Comparison of ENCODE assay signal across 8 cellular contexts in genomic region chr22:37018815-37019308, GRCh38. TPM values are rescaled to one million over a fixed set of nuclear protein-coding genes. Genes with fewer than 3 reads are reported as not detected.
DNase-seq lines count a peak whose midpoint lies in the region; ATAC-seq, FAIRE-seq and TF ChIP-seq lines count a peak whose summit lies in the region.

No MANE protein-coding gene starts in this region.

- H3K36me3 ChIP-seq in pancreas: no peaks in the 10 kb centered on the region

- peak overlapping the region; percentile 88 to 97 (median 94) for H3K4me3 ChIP-seq in pancreas

- H3K4me3 Mint-ChIP-seq in activated CD4-positive, alpha-beta T cell treated with anti-CD3 and anti-CD28 coated beads, Interleukin-2, amount 10 ng/mL, durations not matched to agents 7 days and 5 days: peak overlapping the region; percentile 71
- peak overlapping the region; percentile 77 for H3K4me3 Mint-ChIP-seq in activated naive CD8-positive, alpha-beta T cell

- H3K9me3 ChIP-seq in pancreas: no peaks in the 10 kb centered on the region

- DNase-seq in activated CD4-positive, alpha-beta T cell treated with anti-CD3 and anti-CD28 coated beads, Interleukin-2, amount 10 ng/mL, durations not matched to agents 7 days and 5 days: no peak
- no peak for DNase-seq in activated CD4-positive, alpha-beta T cell treated with anti-CD3 and anti-CD28 coated beads, Interleukin-2, amount 50 U/mL, for 48 hours
- DNase-seq in HTR-8/SVneo (ENCODE audit: insufficient read length, low spot score) (peak; percentile 41), cardiac septum (ENCODE audit: low spot score) (peak; percentile 81), pancreas (peak in 5 of 6 donors; percentile 55 to 87 (median 66)), NCI-H187 (lab: John Stamatoyannopoulos, UW) (no peak)

- ATAC-seq in pancreas: peak; percentile 18 to 52 (median 28)
- ATAC-seq in GM21367 (IDR thresholded peaks at IDR 0.05; ENCODE audit: unreplicated experiment): no peak

- H3K36me3 Mint-ChIP-seq in activated CD4-positive, alpha-beta T cell treated with anti-CD3 and anti-CD28 coated beads, Interleukin-2, amount 10 ng/mL, durations not matched to agents 7 days and 5 days (ENCODE audit: low read depth): no peaks in the 10 kb centered on the region
- no peaks in the 10 kb centered on the region for H3K36me3 Mint-ChIP-seq in activated naive CD8-positive, alpha-beta T cell

- H3K27ac ChIP-seq in pancreas: peak overlapping the region; percentile 76 to 90 (median 88)

- intact Hi-C loops in cardiac septum (cut with DNase I): no loop called here
- intact Hi-C loops in pancreas (cut with DNase I): no loop called here

- FAIRE-seq in HTR-8/SVneo (lab: Jason Lieb, UNC): no peak
- no peak for FAIRE-seq in pancreas (lab: Jason Lieb, UNC)

- H3K9me3 Mint-ChIP-seq in activated CD4-positive, alpha-beta T cell treated with anti-CD3 and anti-CD28 coated beads, Interleukin-2, amount 10 ng/mL, durations not matched to agents 7 days and 5 days: no peaks in the 10 kb centered on the region
- H3K9me3 Mint-ChIP-seq in activated naive CD8-positive, alpha-beta T cell (ENCODE audit: low read depth): no peaks in the 10 kb centered on the region

- 0% methylated on average over 28 to 35 of the region's 35 CpGs for WGBS in pancreas, 2 donors

- no peak for TF ChIP-seq CTCF in pancreas (IDR thresholded peaks at IDR 0.05)

- H3K4me1 ChIP-seq in pancreas: peaks cover 20 to 48% (median 24%) of the 10 kb centered on the region in 3 donors

- CTCF ChIA-PET in activated CD4-positive, alpha-beta T cell treated with anti-CD3 and anti-CD28 coated beads, Interleukin-2, amount 10 ng/mL, durations not matched to agents 7 days and 5 days (lab: Charles Lee): interaction anchor here (0.7 to 1.6 kb wide), 7 partner anchors 13 to 181 kb away, joined by 3 to 6 read pairs (median 3); no protein-coding TSS in a partner anchor

- H3K27me3 ChIP-seq in pancreas: no peaks in the 10 kb centered on the region

- POLR2A ChIA-PET in activated CD4-positive, alpha-beta T cell treated with anti-CD3 and anti-CD28 coated beads, Interleukin-2, amount 10 ng/mL, durations not matched to agents 7 days and 5 days (lab: Charles Lee): no interaction called here

- peaks cover 16% of the 10 kb centered on the region for H3K4me1 Mint-ChIP-seq in activated CD4-positive, alpha-beta T cell treated with anti-CD3 and anti-CD28 coated beads, Interleukin-2, amount 10 ng/mL, durations not matched to agents 7 days and 5 days
- peaks cover 2% of the 10 kb centered on the region for H3K4me1 Mint-ChIP-seq in activated naive CD8-positive, alpha-beta T cell (ENCODE audit: low read depth)

- peak overlapping the region; percentile 83 for H3K27ac Mint-ChIP-seq in activated CD4-positive, alpha-beta T cell treated with anti-CD3 and anti-CD28 coated beads, Interleukin-2, amount 10 ng/mL, durations not matched to agents 7 days and 5 days
- no peak overlapping the region for H3K27ac Mint-ChIP-seq in activated naive CD8-positive, alpha-beta T cell

- H3K27me3 Mint-ChIP-seq in activated CD4-positive, alpha-beta T cell treated with anti-CD3 and anti-CD28 coated beads, Interleukin-2, amount 10 ng/mL, durations not matched to agents 7 days and 5 days: peaks cover 4% of the 10 kb centered on the region
- peaks cover 7% of the 10 kb centered on the region for H3K27me3 Mint-ChIP-seq in activated naive CD8-positive, alpha-beta T cell

RNA-seq across cellular contexts. Expression of gene TST, which starts 0.4 kb away (rescaled TPM):
- 1 to 10 TPM; 2.4 to 3.4 TPM for total RNA-seq in activated CD4-positive, alpha-beta T cell treated with anti-CD3 and anti-CD28 coated beads, Interleukin-2, amount 10 ng/mL, durations not matched to agents 7 days and 5 days
- 29.7 TPM for total RNA-seq in cardiac septum
- total RNA-seq in pancreas: 10 to 100 TPM; 22.9 to 45.7 (median 35.4) TPM
- polyA plus RNA-seq in pancreas: 10 to 100 TPM; 51.5 to 52.3 TPM

RNA-seq across cellular contexts. Expression of gene MPST, which starts 0.7 kb away (rescaled TPM):
- 10 to 100 TPM; 15.6 to 18.8 TPM for total RNA-seq in activated CD4-positive, alpha-beta T cell treated with anti-CD3 and anti-CD28 coated beads, Interleukin-2, amount 10 ng/mL, durations not matched to agents 7 days and 5 days
- 33.5 TPM for total RNA-seq in cardiac septum
- 10 to 100 TPM; 46.4 to 77.2 (median 50.9) TPM for total RNA-seq in pancreas
- 100 to 1,000 TPM in 1 of 2 donors, 10 to 100 TPM in 1; 56.1 to 161 TPM for polyA plus RNA-seq in pancreas

RNA-seq across cellular contexts. Expression of gene KCTD17, which starts 32.7 kb away (rescaled TPM):
- total RNA-seq in activated CD4-positive, alpha-beta T cell treated with anti-CD3 and anti-CD28 coated beads, Interleukin-2, amount 10 ng/mL, durations not matched to agents 7 days and 5 days: 10 to 100 TPM; 25.7 to 29.7 TPM
- total RNA-seq in cardiac septum (50.2 TPM), pancreas (1 to 10 TPM; 2.6 to 9.1 (median 3.3) TPM)
- 10 to 100 TPM; 10.3 to 11.8 TPM for polyA plus RNA-seq in pancreas

Comparison
In these comparisons a context has a peak if more than half of its experiments do, and no peak if none do; other contexts are left out.
1. DNase-seq: peak in HTR-8/SVneo (single experiment), cardiac septum (single experiment) and pancreas (5 of 6); none in activated CD4-positive, alpha-beta T cell treated with anti-CD3 and anti-CD28 coated beads, Interleukin-2, amount 10 ng/mL, durations not matched to agents 7 days and 5 days (single experiment), activated CD4-positive, alpha-beta T cell treated with anti-CD3 and anti-CD28 coated beads, Interleukin-2, amount 50 U/mL, for 48 hours (0 of 2) and NCI-H187 (0 of 2).